ENCODE assay signal across 1 cellular context in the genomic region with DNA sequence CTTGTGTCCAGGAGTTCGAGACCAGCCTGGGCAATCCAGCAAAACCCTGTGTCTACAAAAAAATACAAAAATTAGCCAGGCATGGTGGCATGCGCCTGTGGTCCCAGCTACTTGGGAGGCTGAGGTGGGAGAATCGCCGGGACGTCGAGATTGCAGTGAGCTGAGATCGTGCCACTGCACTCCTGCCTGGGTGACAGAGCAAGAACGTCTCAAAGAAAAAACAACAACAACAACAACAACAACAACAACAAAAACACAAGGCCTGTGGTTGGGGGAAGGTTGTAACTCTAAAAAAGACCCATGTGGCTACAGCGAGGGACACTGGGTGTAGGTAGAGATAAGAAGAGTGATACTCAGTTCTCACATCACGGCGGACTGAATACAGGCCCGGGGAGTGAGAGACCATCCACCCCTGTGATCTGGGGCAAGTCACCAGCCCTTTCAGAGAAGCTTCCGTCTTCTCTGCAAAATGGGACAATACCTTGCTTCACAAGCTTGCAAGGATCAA.
TF ChIP-seq lines count a peak whose summit lies in the region.

No MANE protein-coding gene starts in this region.

TF ChIP-seq in HCT116, 20 proteins besides CTCF, POLR2A, EP300 and RAD21 (continued from another document):
- TF ChIP-seq, protein P1, sequence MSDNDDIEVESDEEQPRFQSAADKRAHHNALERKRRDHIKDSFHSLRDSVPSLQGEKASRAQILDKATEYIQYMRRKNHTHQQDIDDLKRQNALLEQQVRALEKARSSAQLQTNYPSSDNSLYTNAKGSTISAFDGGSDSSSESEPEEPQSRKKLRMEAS (IDR thresholded peaks at IDR 0.05), result no peak
- no peak for TF ChIP-seq YY1 (IDR thresholded peaks at IDR 0.05; ENCODE audit: extremely low read depth, insufficient replicate concordance, low read depth, low read length)
- no peak for TF ChIP-seq EZH2 (IDR thresholded peaks at IDR 0.05)
- no peak for TF ChIP-seq FOSL1 (IDR thresholded peaks at IDR 0.05; ENCODE audit: low read depth)
